8 cellular contexts compared by ENCODE assay signal in the genomic region with DNA sequence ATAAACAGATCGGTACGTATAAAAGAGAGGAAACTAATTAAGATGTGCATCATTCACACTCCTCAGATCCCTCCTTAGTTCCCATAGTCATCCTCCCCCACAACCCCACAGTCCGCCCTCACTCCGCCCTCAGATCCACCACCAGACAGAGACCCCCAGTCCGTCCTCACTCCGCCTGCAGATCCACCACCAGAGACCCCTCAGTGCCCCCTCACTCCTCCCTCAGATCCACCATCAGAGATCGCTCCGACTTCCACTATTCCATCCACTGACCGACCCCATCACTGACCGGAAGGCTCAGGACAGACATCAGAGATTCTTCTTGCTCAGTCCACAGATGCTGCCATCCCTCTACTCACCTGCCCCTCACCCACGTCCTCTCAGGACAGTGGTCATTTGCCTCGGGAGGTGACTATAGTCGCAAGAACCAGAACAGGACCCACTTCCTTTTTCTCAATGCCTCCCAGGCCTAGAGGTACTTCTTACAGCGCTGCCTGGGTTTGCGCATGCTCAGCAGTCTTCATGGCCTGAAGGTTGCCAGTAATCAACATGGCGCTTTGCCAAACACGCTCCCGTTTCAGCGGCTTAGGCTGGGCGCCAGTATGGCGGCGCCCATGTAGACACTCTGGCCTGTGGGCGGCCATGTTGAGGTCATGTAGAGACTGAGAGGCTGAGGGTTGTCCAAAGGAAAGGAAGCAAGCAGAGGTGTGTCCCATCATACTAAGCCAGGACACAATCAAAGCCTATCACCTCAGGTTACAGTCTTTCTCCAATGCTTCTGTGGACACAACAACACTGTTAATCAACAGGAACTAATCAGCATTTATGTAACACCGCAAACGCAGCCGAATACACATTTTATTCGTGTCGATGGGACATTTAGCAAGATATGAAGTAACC. TPM values are rescaled to one million over a fixed set of nuclear protein-coding genes. Genes with fewer than 3 reads are reported as not detected.
DNase-seq lines count a peak whose midpoint lies in the region; ATAC-seq and TF ChIP-seq lines count a peak whose summit lies in the region.

ZNF484 (minus strand) TSS at position 508 of the 900 bp plus-strand sequence. CDS start 3,009 bp downstream, outside the sequence.

- peak within 1 kb of the TSS; percentile 82 for H3K4me2 ChIP-seq in osteoblast (ENCODE audit: insufficient read depth, low read length)

- H3K4me3 ChIP-seq in GM06990 (replicated peaks; ENCODE audit: low read depth, low read length), result peak within 1 kb of the TSS; percentile 90
- H3K4me3 ChIP-seq in osteoblast (ENCODE audit: insufficient read depth, low read length), result peak within 1 kb of the TSS; percentile 94
- H3K4me3 ChIP-seq in thoracic aorta, result peak within 1 kb of the TSS; percentile 93

- H3K9me3 ChIP-seq in osteoblast (ENCODE audit: low read depth, low read length) (no peaks in the 10 kb centered on the region), thoracic aorta (no peaks in the 10 kb centered on the region)

- H3K4me1 Mint-ChIP-seq in glutamatergic neuron (ENCODE audit: low read depth, unreplicated experiment), result peaks cover 29% of the 10 kb centered on the region

- DNase-seq in GM06990 (ENCODE audit: extremely low read depth, insufficient read length) (peak; percentile 92), NCI-H1092 (lab: John Stamatoyannopoulos, UW) (peak; percentile 98), glutamatergic neuron (peak; percentile 96), osteoblast (ENCODE audit: insufficient read length, low spot score, missing footprints) (peak; percentile 93), thoracic aorta (ENCODE audit: low spot score) (peak; percentile 93)
- peak; percentile 93 to 97 for DNase-seq in activated naive CD4-positive, alpha-beta T cell treated with anti-CD3 and anti-CD28 coated beads, Interleukin-2, amount 50 U/mL, for 72 hours (ENCODE audit: low spot score in 2 of 2)

- H3K4me1 ChIP-seq in osteoblast (ENCODE audit: insufficient read depth, low read length) (peaks cover 7% of the 10 kb centered on the region), thoracic aorta (ENCODE audit: control insufficient read depth in 1 of 2, low read depth in 2 of 2) (peaks cover 10 to 12% of the 10 kb centered on the region in 2 donors)

- peaks cover 4% of the 10 kb centered on the region for H4K20me1 ChIP-seq in osteoblast (ENCODE audit: insufficient read depth, low read length)

- H3K27ac ChIP-seq in osteoblast (ENCODE audit: low read depth, low read length) (peak within 1 kb of the TSS; percentile 88), thoracic aorta (peak within 1 kb of the TSS; percentile 74 to 75)

- peaks cover 15 to 22% of the 10 kb centered on the region in 2 donors for H3K36me3 Mint-ChIP-seq in activated naive CD4-positive, alpha-beta T cell treated with anti-CD3 and anti-CD28 coated beads, Interleukin-2, amount 50 U/mL, for 72 hours
- H3K36me3 Mint-ChIP-seq in glutamatergic neuron (ENCODE audit: unreplicated experiment), result no peaks in the 10 kb centered on the region

- H3K36me3 ChIP-seq in GM06990 (ENCODE audit: control insufficient read depth, insufficient read depth, low read length) (no peaks in the 10 kb centered on the region), osteoblast (ENCODE audit: insufficient read depth, low read length) (no peaks in the 10 kb centered on the region), thoracic aorta (no peaks in the 10 kb centered on the region)

- H3K4me3 Mint-ChIP-seq in glutamatergic neuron (ENCODE audit: unreplicated experiment), result peak within 1 kb of the TSS; percentile 94

- no peaks in the 10 kb centered on the region for H3K27me3 ChIP-seq in GM06990 (replicated peaks; ENCODE audit: control insufficient read depth, insufficient read depth, low read length)
- no peaks in the 10 kb centered on the region for H3K27me3 ChIP-seq in osteoblast (ENCODE audit: insufficient read depth, low read length)
- H3K27me3 ChIP-seq in thoracic aorta (replicated peaks; ENCODE audit: insufficient read depth), result no peaks in the 10 kb centered on the region

- TF ChIP-seq CTCF in GM06990 (IDR thresholded peaks at IDR 0.05; ENCODE audit: insufficient read depth, low read length, poor library complexity, severe bottlenecking), result no peak
- no peak for TF ChIP-seq CTCF in glutamatergic neuron (IDR thresholded peaks at IDR 0.05; ENCODE audit: partially characterized antibody, unreplicated experiment)
- no peak for TF ChIP-seq CTCF in osteoblast (IDR thresholded peaks at IDR 0.05; ENCODE audit: extremely low read depth, low read depth, low read length)
- no peak for TF ChIP-seq CTCF in thoracic aorta (IDR thresholded peaks at IDR 0.05)

- peak; percentile 99 for ATAC-seq in HG02588 (IDR thresholded peaks at IDR 0.05; ENCODE audit: unreplicated experiment)
- ATAC-seq in SK-N-SH treated with all-trans-retinoic acid at 6 μM for 48 hours, result peak; percentile 99
- ATAC-seq in activated naive CD4-positive, alpha-beta T cell treated with anti-CD3 and anti-CD28 coated beads, Interleukin-2, amount 50 U/mL, for 72 hours, result peak; percentile 96 to 97
- ATAC-seq in thoracic aorta (ENCODE audit: insufficient number of reproducible peaks, low FRiP score, low read depth), result peak; percentile 100

- H3K79me2 ChIP-seq in osteoblast (ENCODE audit: insufficient read depth, low read length), result peaks cover 44% of the 10 kb centered on the region

- peak within 1 kb of the TSS; percentile 98 to 99 for H3K27ac Mint-ChIP-seq in activated naive CD4-positive, alpha-beta T cell treated with anti-CD3 and anti-CD28 coated beads, Interleukin-2, amount 50 U/mL, for 72 hours
- H3K27ac Mint-ChIP-seq in glutamatergic neuron (ENCODE audit: unreplicated experiment), result peak within 1 kb of the TSS; percentile 96

- H3K9me3 Mint-ChIP-seq in activated naive CD4-positive, alpha-beta T cell treated with anti-CD3 and anti-CD28 coated beads, Interleukin-2, amount 50 U/mL, for 72 hours, result peaks cover 7% of the 10 kb centered on the region in 2 donors
- peaks cover 2% of the 10 kb centered on the region for H3K9me3 Mint-ChIP-seq in glutamatergic neuron (ENCODE audit: unreplicated experiment)

- peaks cover 6% of the 10 kb centered on the region for H3K27me3 Mint-ChIP-seq in glutamatergic neuron (ENCODE audit: unreplicated experiment)

- peak within 1 kb of the TSS; percentile 98 for H2AFZ ChIP-seq in osteoblast (ENCODE audit: low read length)

TF ChIP-seq in SK-N-SH treated with all-trans-retinoic acid at 6 μM for 48 hours, 23 proteins besides CTCF, POLR2A, EP300 and RAD21 (continues in another document):
- TF ChIP-seq PPARA (CRISPR knock-in tag; IDR thresholded peaks at IDR 0.05; ENCODE audit: borderline replicate concordance) (0 out of 2 replicates have a peak, but pooled peaks have one; percentile 56), ZFP3 (CRISPR knock-in tag; IDR thresholded peaks at IDR 0.05) (no peak), CREB5 (CRISPR knock-in tag; IDR thresholded peaks at IDR 0.05; ENCODE audit: low read depth) (no peak), ESRRG (CRISPR knock-in tag; IDR thresholded peaks at IDR 0.05) (no peak), ZC3H10 (CRISPR knock-in tag; IDR thresholded peaks at IDR 0.05) (no peak), ZFP30 (CRISPR knock-in tag; IDR thresholded peaks at IDR 0.05) (peak; percentile 34; the same call in 1 of the 2 replicates), CSDC2 (CRISPR knock-in tag; IDR thresholded peaks at IDR 0.05) (peak; percentile 54; the same call in 1 of the 2 replicates), ARNTL (CRISPR knock-in tag; IDR thresholded peaks at IDR 0.05; ENCODE audit: borderline replicate concordance, low read depth) (no peak), RARB (CRISPR knock-in tag; IDR thresholded peaks at IDR 0.05) (no peak), POU6F1 (CRISPR knock-in tag; IDR thresholded peaks at IDR 0.05; ENCODE audit: borderline replicate concordance, low read depth) (no peak), ISL1 (CRISPR knock-in tag; IDR thresholded peaks at IDR 0.05) (no peak), ZNF8 (CRISPR knock-in tag; IDR thresholded peaks at IDR 0.05) (no peak)

RNA-seq across cellular contexts. Expression of gene ZNF484, which starts in this region (rescaled TPM):
- 10 to 100 TPM in 1 of 2 donors, 1 to 10 TPM in 1; 8.1 to 12.5 TPM for total RNA-seq in activated naive CD4-positive, alpha-beta T cell treated with anti-CD3 and anti-CD28 coated beads, Interleukin-2, amount 50 U/mL, for 72 hours
- total RNA-seq in glutamatergic neuron (ENCODE audit: unreplicated experiment) (14.4 TPM), osteoblast (13.0 and 14.4 TPM in 2 replicates), thoracic aorta (10 to 100 TPM; 13.9 to 24.5 TPM)

Comparison
In these comparisons a context has a peak if more than half of its experiments do, and no peak if none do; other contexts are left out.
1. Peak in every context shown above with its lines: DNase-seq, ATAC-seq, H3K4me3 ChIP-seq and H3K27ac ChIP-seq.